In the genomic region with DNA sequence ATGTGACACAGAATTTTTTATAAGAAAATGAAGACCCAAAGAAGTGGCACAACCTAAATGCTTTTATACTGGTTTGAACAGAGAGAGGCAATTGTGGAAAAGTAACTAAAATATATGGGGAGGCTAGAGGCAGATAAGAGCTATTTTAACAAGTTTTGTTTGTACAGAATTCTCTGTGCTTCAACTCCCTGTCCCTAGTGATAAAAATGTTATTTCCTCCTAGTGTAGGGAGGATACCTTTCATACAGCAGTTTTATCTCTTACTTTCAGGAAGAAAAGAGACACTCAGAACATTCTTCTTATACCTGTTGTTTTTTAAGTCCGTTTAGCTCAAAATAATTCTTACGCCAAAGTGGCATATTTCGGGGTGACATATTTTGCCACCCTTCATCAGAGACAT, we compare ENCODE assay signal across 32 cellular contexts.
"Had no signal": no experiment of that assay in that cellular context is flagged by ENCODE, and none has a peak within 500 bp of the region (broad histone marks: within the 10 kb centered on the region; RNA-seq: fewer than 3 reads in every experiment).

No MANE protein-coding gene starts in this region.

- H3K27ac ChIP-seq: adrenal gland, body of pancreas, esophagus muscularis mucosa, foreskin keratinocyte, gastrocnemius medialis, heart left ventricle had no signal

- H3K36me3 Mint-ChIP-seq: activated CD4-positive, alpha-beta memory T cell treated with anti-CD3 and anti-CD28 coated beads for 36 hours; activated CD8-positive, alpha-beta memory T cell treated with anti-CD3 and anti-CD28 coated beads, Interleukin-2, amount 10 ng/mL, durations not matched to agents 7 days and 5 days; activated naive CD4-positive, alpha-beta T cell treated with anti-CD3 and anti-CD28 coated beads, Interleukin-2, amount 50 U/mL, for 24 hours; activated naive CD8-positive, alpha-beta T cell treated with anti-CD3 and anti-CD28 coated beads for 36 hours had no signal

- H3K27me3 ChIP-seq: adrenal gland, body of pancreas, esophagus muscularis mucosa, gastrocnemius medialis, heart left ventricle had no signal

- H3K4me3 ChIP-seq: adrenal gland, body of pancreas, esophagus muscularis mucosa, gastrocnemius medialis, heart left ventricle had no signal

- H3K4me1 Mint-ChIP-seq: activated CD4-positive, alpha-beta T cell treated with anti-CD3 and anti-CD28 coated beads, Interleukin-2, amount 10 ng/mL, durations not matched to agents 24 days and 14 days; activated naive CD4-positive, alpha-beta T cell treated with anti-CD3 and anti-CD28 coated beads, Interleukin-2, amount 50 U/mL, for 24 hours; activated naive CD8-positive, alpha-beta T cell treated with anti-CD3 and anti-CD28 coated beads for 36 hours; activated naive CD8-positive, alpha-beta T cell treated with anti-CD3 and anti-CD28 coated beads, Interleukin-2, amount 50 U/mL, for 24 hours had no signal

- H3K9me3 Mint-ChIP-seq: activated CD4-positive, alpha-beta T cell treated with anti-CD3 and anti-CD28 coated beads, Interleukin-2, amount 10 ng/mL, durations not matched to agents 24 days and 14 days; activated naive CD4-positive, alpha-beta T cell treated with anti-CD3 and anti-CD28 coated beads for 36 hours; activated naive CD4-positive, alpha-beta T cell treated with anti-CD3 and anti-CD28 coated beads, Interleukin-2, amount 50 U/mL, for 24 hours; activated naive CD8-positive, alpha-beta T cell treated with anti-CD3 and anti-CD28 coated beads, Interleukin-2, amount 50 U/mL, for 24 hours; activated T-helper 1 cell treated with anti-CD3 and anti-CD28 coated beads, Interleukin-12 subunit alpha, Interleukin-12 subunit beta, Interleukin-2, Interleukin-4 antibody, amounts not matched to agents 30 ng/mL and 10 ng/mL and 1 ng/mL, durations not matched to agents 14 hours and 24 hours and 36 hours; activated T-helper 2 cell treated with anti-CD3 and anti-CD28 coated beads, Interferon-gamma antibody, Interleukin-2, Interleukin-4, amounts not matched to agents 10 μg/mL and 5 μg/mL and 100 μg/mL, durations not matched to agents 14 hours and 24 hours and 36 hours; effector memory CD8-positive, alpha-beta T cell had no signal

- H3K27ac Mint-ChIP-seq: activated CD4-positive, alpha-beta memory T cell treated with anti-CD3 and anti-CD28 coated beads for 36 hours; activated CD4-positive, alpha-beta T cell treated with anti-CD3 and anti-CD28 coated beads for 36 hours; activated CD4-positive, alpha-beta T cell treated with anti-CD3 and anti-CD28 coated beads, Interleukin-2, amount 10 ng/mL, durations not matched to agents 24 days and 14 days; activated CD8-positive, alpha-beta memory T cell treated with anti-CD3 and anti-CD28 coated beads, Interleukin-2, amount 10 ng/mL, durations not matched to agents 7 days and 5 days; activated CD8-positive, alpha-beta T cell treated with anti-CD3 and anti-CD28 coated beads, Interleukin-2, amount 10 ng/mL, durations not matched to agents 7 days and 5 days; activated naive CD4-positive, alpha-beta T cell treated with anti-CD3 and anti-CD28 coated beads for 36 hours; activated naive CD4-positive, alpha-beta T cell treated with anti-CD3 and anti-CD28 coated beads, Interleukin-2, amount 50 U/mL, for 24 hours; activated naive CD8-positive, alpha-beta T cell treated with anti-CD3 and anti-CD28 coated beads for 36 hours; activated naive CD8-positive, alpha-beta T cell treated with anti-CD3 and anti-CD28 coated beads, Interleukin-2, amount 50 U/mL, for 24 hours; activated T-helper 1 cell treated with anti-CD3 and anti-CD28 coated beads, Interleukin-12 subunit alpha, Interleukin-12 subunit beta, Interleukin-2, Interleukin-4 antibody, amounts not matched to agents 30 ng/mL and 10 ng/mL and 1 ng/mL, durations not matched to agents 14 hours and 24 hours and 36 hours; activated T-helper 2 cell treated with anti-CD3 and anti-CD28 coated beads, Interferon-gamma antibody, Interleukin-2, Interleukin-4, amounts not matched to agents 10 μg/mL and 5 μg/mL and 100 μg/mL, durations not matched to agents 14 hours and 24 hours and 36 hours; effector memory CD8-positive, alpha-beta T cell had no signal

- H3K4me3 Mint-ChIP-seq: activated CD4-positive, alpha-beta memory T cell treated with anti-CD3 and anti-CD28 coated beads for 36 hours; activated CD4-positive, alpha-beta T cell treated with anti-CD3 and anti-CD28 coated beads for 36 hours; activated CD4-positive, alpha-beta T cell treated with anti-CD3 and anti-CD28 coated beads, Interleukin-2, amount 10 ng/mL, durations not matched to agents 24 days and 14 days; activated CD8-positive, alpha-beta memory T cell treated with anti-CD3 and anti-CD28 coated beads, Interleukin-2, amount 10 ng/mL, durations not matched to agents 7 days and 5 days; activated CD8-positive, alpha-beta T cell treated with anti-CD3 and anti-CD28 coated beads, Interleukin-2, amount 10 ng/mL, durations not matched to agents 7 days and 5 days; activated naive CD4-positive, alpha-beta T cell treated with anti-CD3 and anti-CD28 coated beads for 36 hours; activated naive CD4-positive, alpha-beta T cell treated with anti-CD3 and anti-CD28 coated beads, Interleukin-2, amount 50 U/mL, for 24 hours; activated naive CD8-positive, alpha-beta T cell treated with anti-CD3 and anti-CD28 coated beads for 36 hours; activated naive CD8-positive, alpha-beta T cell treated with anti-CD3 and anti-CD28 coated beads, Interleukin-2, amount 50 U/mL, for 24 hours; activated T-helper 1 cell treated with anti-CD3 and anti-CD28 coated beads, Interleukin-12 subunit alpha, Interleukin-12 subunit beta, Interleukin-2, Interleukin-4 antibody, amounts not matched to agents 30 ng/mL and 10 ng/mL and 1 ng/mL, durations not matched to agents 14 hours and 24 hours and 36 hours; effector memory CD8-positive, alpha-beta T cell had no signal

- H3K36me3 ChIP-seq: adrenal gland, esophagus muscularis mucosa, gastrocnemius medialis, heart left ventricle had no signal

- H3K4me1 ChIP-seq: adrenal gland, body of pancreas, esophagus muscularis mucosa, gastrocnemius medialis, heart left ventricle had no signal

- DNase-seq: activated CD4-positive, alpha-beta memory T cell treated with anti-CD3 and anti-CD28 coated beads for 36 hours; activated CD4-positive, alpha-beta T cell treated with anti-CD3 and anti-CD28 coated beads for 36 hours; activated CD4-positive, alpha-beta T cell treated with anti-CD3 and anti-CD28 coated beads, Interleukin-2, amount 10 ng/mL, durations not matched to agents 24 days and 14 days; activated CD4-positive, CD25-positive, alpha-beta regulatory T cell; activated CD4-positive, CD25-positive, alpha-beta regulatory T cell treated with anti-CD3 and anti-CD28 coated beads, Interleukin-2, amount 50 U/mL, for 72 hours; activated CD8-positive, alpha-beta memory T cell treated with anti-CD3 and anti-CD28 coated beads, Interleukin-2, amount 10 ng/mL, durations not matched to agents 7 days and 5 days; activated CD8-positive, alpha-beta memory T cell treated with anti-CD3 and anti-CD28 coated beads, Interleukin-2, amount 50 U/mL, for 4 hours; activated CD8-positive, alpha-beta T cell treated with anti-CD3 and anti-CD28 coated beads, Interleukin-2, amount 10 ng/mL, durations not matched to agents 7 days and 5 days; activated effector memory CD4-positive, alpha-beta T cell treated with anti-CD3 and anti-CD28 coated beads, Interleukin-2, amount 50 U/mL, for 16 hours; activated naive CD4-positive, alpha-beta T cell treated with anti-CD3 and anti-CD28 coated beads for 36 hours; activated naive CD8-positive, alpha-beta T cell treated with anti-CD3 and anti-CD28 coated beads for 36 hours; activated naive CD8-positive, alpha-beta T cell treated with anti-CD3 and anti-CD28 coated beads, Interleukin-2, amount 50 U/mL, for 24 hours; activated T-cell treated with anti-CD3 and anti-CD28 coated beads, Interleukin-2, amount 50 U/mL, for 1 hour; activated T-cell treated with anti-CD3 and anti-CD28 coated beads, Interleukin-2, amount 50 U/mL, for 48 hours; adrenal gland; amygdala; aorta; body of pancreas; caudate nucleus; cortex of kidney; dermis blood vessel endothelial cell; effector CD4-positive, alpha-beta T cell; effector memory CD8-positive, alpha-beta T cell; foreskin keratinocyte; gastrocnemius medialis; glutamatergic neuron; heart left ventricle; T-helper 2 cell had no signal

- ATAC-seq: activated CD4-positive, alpha-beta T cell treated with anti-CD3 and anti-CD28 coated beads for 36 hours; activated CD8-positive, alpha-beta memory T cell treated with anti-CD3 and anti-CD28 coated beads, Interleukin-2, amount 10 ng/mL, durations not matched to agents 7 days and 5 days; activated CD8-positive, alpha-beta T cell treated with anti-CD3 and anti-CD28 coated beads, Interleukin-2, amount 10 ng/mL, durations not matched to agents 7 days and 5 days; activated naive CD8-positive, alpha-beta T cell treated with anti-CD3 and anti-CD28 coated beads, Interleukin-2, amount 50 U/mL, for 24 hours; body of pancreas; effector memory CD8-positive, alpha-beta T cell; foreskin keratinocyte; gastrocnemius medialis; heart left ventricle had no signal

- H3K9me3 ChIP-seq: body of pancreas, gastrocnemius medialis had no signal
